In genomic region chr2:30421551-30422436, GRCh38 we compare ENCODE assay signal across 8 cellular contexts. TPM values are rescaled to one million over a fixed set of nuclear protein-coding genes. Genes with fewer than 3 reads are reported as not detected.
A peak's percentile ranks its signal among the peaks of the same experiment; 100 is the strongest.
DNase-seq lines count a peak whose midpoint lies in the region; ATAC-seq, FAIRE-seq and TF ChIP-seq lines count a peak whose summit lies in the region.

No MANE protein-coding gene starts in this region.

- no peaks in the 10 kb centered on the region for H3K27me3 Mint-ChIP-seq in astrocyte (ENCODE audit: low read depth, unreplicated experiment)

- peaks cover 23% of the 10 kb centered on the region for H3K4me1 Mint-ChIP-seq in astrocyte (ENCODE audit: low read depth, unreplicated experiment)

- peak overlapping the region; percentile 97 for H3K27ac ChIP-seq in GM23248
- H3K27ac ChIP-seq in PC-3 (ENCODE audit: low read length), result no peak overlapping the region
- peak overlapping the region; percentile 47 for H3K27ac ChIP-seq in astrocyte (ENCODE audit: low read depth, low read length)
- peak overlapping the region; percentile 9 to 12 for H3K27ac ChIP-seq in liver (ENCODE audit: low read depth in 1 of 2, low read length in 2 of 2)
- H3K27ac ChIP-seq in thyroid gland, result peak overlapping the region in 2 of 3 donors; percentile 10 to 36

- peaks cover 35% of the 10 kb centered on the region for H3F3A ChIP-seq in GM23248 (ENCODE audit: insufficient read depth)
- H3F3A ChIP-seq in PC-3 (ENCODE audit: low read length, unreplicated experiment), result no peaks in the 10 kb centered on the region

- H3K4me3 ChIP-seq in BE2C (ENCODE audit: low read depth, low read length) (peak overlapping the region; percentile 49), GM23248 (peak overlapping the region; percentile 53), PC-3 (ENCODE audit: low read length) (no peak overlapping the region), astrocyte (ENCODE audit: insufficient read depth, low read depth, low read length) (no peak overlapping the region), liver (ENCODE audit: low read depth in 1 of 3, low read length in 3 of 3) (no peak overlapping the region), thyroid gland (replicated peaks in 1 of 3) (no peak overlapping the region)

- peak; percentile 29 for FAIRE-seq in astrocyte (lab: Jason Lieb, UNC)

- H3K4me1 ChIP-seq in BE2C (peaks cover 13% of the 10 kb centered on the region), GM23248 (ENCODE audit: insufficient read depth) (peaks cover 45% of the 10 kb centered on the region), PC-3 (ENCODE audit: insufficient read depth, low read length) (peaks cover 9% of the 10 kb centered on the region), astrocyte (ENCODE audit: insufficient read depth, low read length) (peaks cover 19% of the 10 kb centered on the region), liver (ENCODE audit: control insufficient read depth in 4 of 4, insufficient read depth in 4 of 4, low read length in 3 of 4) (no peaks in the 10 kb centered on the region), thyroid gland (peaks cover 0 to 18% of the 10 kb centered on the region in 2 donors)

- H4K20me1 ChIP-seq in GM23248 (ENCODE audit: insufficient read depth), result no peaks in the 10 kb centered on the region
- no peaks in the 10 kb centered on the region for H4K20me1 ChIP-seq in PC-3 (ENCODE audit: low read length)
- H4K20me1 ChIP-seq in astrocyte (ENCODE audit: insufficient read depth, low read length), result no peaks in the 10 kb centered on the region

- H3K9ac ChIP-seq in GM23248, result peak overlapping the region; percentile 78
- H3K9ac ChIP-seq in PC-3 (ENCODE audit: low read length), result no peak overlapping the region
- peak overlapping the region; percentile 40 for H3K9ac ChIP-seq in astrocyte (ENCODE audit: low read length)
- no peak overlapping the region for H3K9ac ChIP-seq in liver (ENCODE audit: low read depth in 1 of 2, low read length in 2 of 2)

- TF ChIP-seq RAD21 in liver (IDR thresholded peaks at IDR 0.05), result no peak

- peak; percentile 15 for ATAC-seq in PC-3

- H3K36me3 ChIP-seq in BE2C (no peaks in the 10 kb centered on the region), GM23248 (ENCODE audit: low read depth) (no peaks in the 10 kb centered on the region), PC-3 (ENCODE audit: low read depth, low read length) (no peaks in the 10 kb centered on the region), astrocyte (ENCODE audit: insufficient read depth, low read length) (no peaks in the 10 kb centered on the region), liver (ENCODE audit: control insufficient read depth in 4 of 4, insufficient read depth in 3 of 4, low read depth in 1 of 4, low read length in 3 of 4) (no peaks in the 10 kb centered on the region), thyroid gland (no peaks in the 10 kb centered on the region)

- H3K9me3 ChIP-seq in BE2C (no peaks in the 10 kb centered on the region), GM23248 (ENCODE audit: low read depth) (no peaks in the 10 kb centered on the region), PC-3 (ENCODE audit: low read length) (no peaks in the 10 kb centered on the region), astrocyte (ENCODE audit: insufficient read depth, low read depth, low read length) (no peaks in the 10 kb centered on the region), liver (ENCODE audit: control insufficient read depth in 4 of 4, low read length in 3 of 4) (no peaks in the 10 kb centered on the region), thyroid gland (no peaks in the 10 kb centered on the region)

- in situ Hi-C loops in GM23248 (cut with MboI), result no loop called here

- CTCF ChIA-PET in PC-3 (lab: Charles Lee), result interaction anchor here (0.6 kb wide), 1 partner anchor 24 kb away, joined by 3 read pairs; no protein-coding TSS in a partner anchor

- peak overlapping the region; percentile 80 for H3K4me2 ChIP-seq in GM23248 (ENCODE audit: unreplicated experiment)
- 0 out of 2 replicates have a peak overlapping the region, but pooled peaks have one; percentile 18 for H3K4me2 ChIP-seq in PC-3 (ENCODE audit: low read length)
- H3K4me2 ChIP-seq in astrocyte (ENCODE audit: low read length), result peak overlapping the region; percentile 75

- no peak for TF ChIP-seq CTCF in BE2C (IDR thresholded peaks at IDR 0.05; ENCODE audit: low read depth, low read length)
- no peak for TF ChIP-seq CTCF in PC-3 (conservative IDR thresholded peaks at IDR 0.05; ENCODE audit: low read depth, low read length)
- TF ChIP-seq CTCF in astrocyte (IDR thresholded peaks at IDR 0.05; ENCODE audit: insufficient read depth, low read depth, low read length), result no peak
- TF ChIP-seq CTCF in liver (IDR thresholded peaks at IDR 0.05; ENCODE audit: low read depth, low read length, missing input control), result no peak
- no peak for TF ChIP-seq CTCF in thyroid gland (IDR thresholded peaks at IDR 0.05)

- WGBS in GM23248 (ENCODE audit: low coverage in 1 of 2, low lambda C conversion rate in 2 of 2, missing lambda C conversion rate in 2 of 2), 2 experiments, result 12 to 20% methylated on average over 11 of the region's 11 CpGs
- WGBS in liver, result 56% methylated on average over 11 of the region's 11 CpGs
- WGBS in thyroid gland, 2 donors, result 49 to 51% methylated on average over 11 of the region's 11 CpGs

- POLR2A ChIA-PET in PC-3 (lab: Charles Lee; ENCODE audit: unreplicated experiment), result interaction anchor here (0.6 kb wide), 1 partner anchor 454 kb away, joined by 3 read pairs; no protein-coding TSS in a partner anchor

- no peaks in the 10 kb centered on the region for H3K9me3 Mint-ChIP-seq in astrocyte (ENCODE audit: unreplicated experiment)

- intact Hi-C loops in PC-3 (cut with micrococcal nuclease) (no loop called here), thyroid gland (cut with DNase I) (no loop called here)

- H3K27ac Mint-ChIP-seq in astrocyte (ENCODE audit: unreplicated experiment), result peak overlapping the region; percentile 95

- no peak overlapping the region for H3K4me3 Mint-ChIP-seq in astrocyte (ENCODE audit: unreplicated experiment)

- DNase-seq in BE2C (peak; percentile 70), GM23248 (peak; percentile 94), PC-3 (no peak), astrocyte (ENCODE audit: low read depth) (peak; percentile 55), thyroid gland (no peak), hippocampal formation (lab: John Stamatoyannopoulos, UW) (no peak), GM19238 (ENCODE audit: insufficient read length, low spot score) (no peak)

- H3K9me2 ChIP-seq in GM23248 (ENCODE audit: insufficient read depth) (no peaks in the 10 kb centered on the region), PC-3 (replicated peaks; ENCODE audit: low read length) (no peaks in the 10 kb centered on the region)

- no peaks in the 10 kb centered on the region for H3K36me3 Mint-ChIP-seq in astrocyte (ENCODE audit: low read depth, unreplicated experiment)

- no peak for TF ChIP-seq POLR2A in thyroid gland (IDR thresholded peaks at IDR 0.05)

- peak overlapping the region; percentile 77 for H2AFZ ChIP-seq in GM23248
- H2AFZ ChIP-seq in PC-3 (ENCODE audit: low read length), result no peak overlapping the region
- peak overlapping the region; percentile 46 for H2AFZ ChIP-seq in astrocyte (ENCODE audit: low read depth, low read length)

- no peaks in the 10 kb centered on the region for H3K79me2 ChIP-seq in GM23248 (ENCODE audit: insufficient read depth)
- H3K79me2 ChIP-seq in PC-3 (ENCODE audit: low read length), result no peaks in the 10 kb centered on the region
- no peaks in the 10 kb centered on the region for H3K79me2 ChIP-seq in astrocyte (ENCODE audit: insufficient read depth, low read length)

- H3K27me3 ChIP-seq in BE2C (no peaks in the 10 kb centered on the region), GM23248 (replicated peaks; ENCODE audit: insufficient read depth) (no peaks in the 10 kb centered on the region), PC-3 (ENCODE audit: low read length) (no peaks in the 10 kb centered on the region), astrocyte (ENCODE audit: insufficient read depth, low read length) (no peaks in the 10 kb centered on the region), liver (ENCODE audit: control insufficient read depth in 4 of 4, insufficient read depth in 4 of 4, low read length in 3 of 4) (no peaks in the 10 kb centered on the region), thyroid gland (no peaks in the 10 kb centered on the region)

- BruUV-seq in PC-3 (replicated peaks; lab: Mats Ljungman, UMichigan), result no TSS peak

TF ChIP-seq in liver, 16 proteins besides CTCF, POLR2A, EP300 and RAD21:
- TF ChIP-seq TAF1 (conservative IDR thresholded peaks at IDR 0.05) (no peak), ATF3 (IDR thresholded peaks at IDR 0.05) (no peak), RXRA (IDR thresholded peaks at IDR 0.05) (no peak), HNF4G (IDR thresholded peaks at IDR 0.05) (no peak), JUND (IDR thresholded peaks at IDR 0.05) (no peak), HNF4A (conservative IDR thresholded peaks at IDR 0.05) (no peak), FOXA2 (IDR thresholded peaks at IDR 0.05) (no peak), NR2F2 (IDR thresholded peaks at IDR 0.05) (no peak)
TF ChIP-seq in liver: peak in this region for 0.

RNA-seq across cellular contexts. Expression of gene LCLAT1, which starts 25.3 kb away (rescaled TPM):
- 22.7 TPM for polyA plus RNA-seq in BE2C (2012; ENCODE audit: insufficient read depth, insufficient read length, low read depth)
- total RNA-seq in GM23248 (2014; rRNA removed; shearing (Covaris generic)), result 31.7 and 32.3 TPM in 2 replicates
- polyA plus RNA-seq in GM23248 (2016; fragmentation: Nextera tagmentation; extraction: Ambion mirVana) (29.7 and 31.2 TPM in 2 replicates), liver (1 to 10 TPM; 2.4 to 9.1 TPM)
- total RNA-seq in PC-3 (2014; rRNA removed) (19.5 and 22.0 TPM in 2 replicates), astrocyte (16.8 and 17.5 TPM in 2 replicates), liver (10 to 100 TPM; 12.4 to 14.6 TPM), thyroid gland (10 to 100 TPM; 47.3 to 68.7 (median 54.1) TPM)

Comparison
In these comparisons a context has a peak if more than half of its experiments do, and no peak if none do; other contexts are left out.
1. DNase-seq: peak in BE2C (single experiment), GM23248 (single experiment) and astrocyte (single experiment); none in PC-3 (single experiment), thyroid gland (0 of 2), hippocampal formation (0 of 2) and GM19238 (single experiment).
2. H3K4me3 ChIP-seq: peak in BE2C (single experiment) and GM23248 (single experiment); none in PC-3 (single experiment), astrocyte (single experiment), liver (0 of 3) and thyroid gland (0 of 3).
3. H3K4me2 ChIP-seq: peak in every context shown above with its lines; median percentile 80 in GM23248; 75 in astrocyte; 18 in PC-3.
4. H3K9ac ChIP-seq: peak in GM23248 (single experiment) and astrocyte (single experiment); none in PC-3 (single experiment) and liver (0 of 2).